In the genomic region with DNA sequence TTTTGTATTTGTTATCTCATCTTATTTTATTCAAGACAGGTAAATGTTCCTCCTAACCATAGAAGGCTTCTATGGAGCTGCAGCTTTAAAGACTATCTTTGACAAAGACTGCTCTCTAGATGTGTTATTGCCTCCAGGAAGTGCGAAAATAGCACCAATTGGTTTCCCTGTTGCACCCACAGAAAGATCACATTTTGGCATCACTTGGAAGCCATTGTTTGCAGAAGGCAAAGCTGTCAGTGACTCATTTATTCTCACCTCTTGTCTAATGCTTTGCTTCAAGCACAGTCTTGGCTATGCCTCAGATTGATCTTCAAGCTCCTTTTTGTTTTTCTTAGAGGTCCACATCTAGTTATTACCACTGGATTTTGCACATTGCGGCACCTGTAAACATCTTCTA, we compare ENCODE assay signal across 17 cellular contexts.
DNase-seq lines count a peak whose midpoint lies in the region; ATAC-seq, FAIRE-seq and TF ChIP-seq lines count a peak whose summit lies in the region.
"Had no signal": no experiment of that assay in that cellular context is flagged by ENCODE, and none has a peak within 500 bp of the region (broad histone marks: within the 10 kb centered on the region; RNA-seq: fewer than 3 reads in every experiment).

No MANE protein-coding gene starts in this region.

- H3K36me3 ChIP-seq in MM.1S (replicated peaks; ENCODE audit: insufficient read depth, low read length) (no peaks in the 10 kb centered on the region), H1 (ENCODE audit: control insufficient read depth in 2 of 4, insufficient read depth in 4 of 4, low read length in 3 of 4) (no peaks in the 10 kb centered on the region)

- no peak for TF ChIP-seq EP300 in H1 (IDR thresholded peaks at IDR 0.05; ENCODE audit: borderline replicate concordance in 1 of 2, low read depth in 2 of 2, low read length in 2 of 2)

- peak; percentile 53 for DNase-seq in Ammon's horn (ENCODE audit: low spot score)
- DNase-seq in MM.1S = peak; percentile 43
- no peak for DNase-seq in H1 (ENCODE audit: low read depth in 1 of 2, low spot score in 2 of 2)
- peak; percentile 21 for DNase-seq in mucosa of gallbladder (ENCODE audit: low spot score)
- DNase-seq in inferior parietal cortex (ENCODE audit: extremely low spot score) = no peak
- no peak for DNase-seq in globus pallidus (ENCODE audit: low spot score)
- DNase-seq: DMS79 treated with DMSO at 0.1 percent for 48 hours, NCI-H1092 treated with DMSO at 0.1 percent for 48 hours, NCI-H1694, SHP77 treated with DMSO at 0.1 percent for 48 hours had no signal

- no peaks in the 10 kb centered on the region for H3K9me3 ChIP-seq in MM.1S (replicated peaks; ENCODE audit: insufficient read depth, low read length)
- no peaks in the 10 kb centered on the region for H3K9me3 ChIP-seq in H1 (ENCODE audit: insufficient read depth in 2 of 2, low read depth in 1 of 2, low read length in 1 of 2)
- H3K9me3 ChIP-seq: A549 had no signal

- H3K56ac ChIP-seq in H1 (replicated peaks; ENCODE audit: insufficient read length, low read depth, low read length) = no peak overlapping the region

- no peak overlapping the region for H2BK5ac ChIP-seq in H1 (ENCODE audit: low read depth, low read length)

- POLR2A ChIA-PET in H1 (lab: Charles Lee; ENCODE audit: partially characterized antibody) = no interaction called here

- H3K4me3 ChIP-seq in MM.1S (ENCODE audit: low read length) = no peak overlapping the region
- no peak overlapping the region for H3K4me3 ChIP-seq in H1 (ENCODE audit: extremely low read depth in 1 of 4, insufficient read depth in 2 of 4, low read depth in 3 of 4, low read length in 4 of 4)
- H3K4me3 ChIP-seq: A549, K562 had no signal

- H3K4me2 ChIP-seq in MM.1S (ENCODE audit: low read depth, low read length) = peak overlapping the region; percentile 24; the same call in 1 of the 2 replicates
- H3K4me2 ChIP-seq in H1 (ENCODE audit: insufficient read depth in 1 of 2, low read depth in 2 of 2, low read length in 2 of 2) = no peak overlapping the region
- H3K4me2 ChIP-seq: A549 had no signal

- H3K4ac ChIP-seq in H1 (replicated peaks; ENCODE audit: insufficient read length, low read depth, low read length) = no peak overlapping the region

- H3K14ac ChIP-seq in H1 (ENCODE audit: insufficient read length) = no peak overlapping the region

- no peak for TF ChIP-seq POLR2A in H1 (IDR thresholded peaks at IDR 0.05; ENCODE audit: control extremely low read depth in 1 of 2, low read depth in 2 of 2, low read length in 2 of 2)

- H4K91ac ChIP-seq in H1 (replicated peaks; ENCODE audit: insufficient read length, low read length) = no peak overlapping the region

- H4K8ac ChIP-seq in H1 (ENCODE audit: extremely low read depth, insufficient read depth, low read length) = no peak overlapping the region

- no peaks in the 10 kb centered on the region for H3F3A ChIP-seq in MM.1S (ENCODE audit: insufficient read depth, low read length)

- WGBS in H1 (ENCODE audit: extremely low coverage in 1 of 2, insufficient coverage in 1 of 2, insufficient read length in 1 of 2, insufficient replicate concordance in 2 of 2, low coverage in 1 of 2, low lambda C conversion rate in 2 of 2, missing lambda C conversion rate in 1 of 2), 2 experiments = 92% methylated on average over 2 of the region's 2 CpGs; no CpG with 5 or more reads in 1 of the 2 experiments

- H3K79me2 ChIP-seq in MM.1S (ENCODE audit: low read length) = no peaks in the 10 kb centered on the region
- no peaks in the 10 kb centered on the region for H3K79me2 ChIP-seq in H1 (ENCODE audit: control insufficient read depth in 1 of 2, insufficient read depth in 2 of 2, low read length in 2 of 2)

- no peaks in the 10 kb centered on the region for H3K23me2 ChIP-seq in H1 (ENCODE audit: low read depth, low read length)

- H3K27me3 ChIP-seq in MM.1S (replicated peaks; ENCODE audit: insufficient read depth, low read length) (no peaks in the 10 kb centered on the region), H1 (replicated peaks in 1 of 4; ENCODE audit: control insufficient read depth in 3 of 4, extremely low read depth in 1 of 4, insufficient read depth in 3 of 4, low read length in 3 of 4) (no peaks in the 10 kb centered on the region)

- no peak overlapping the region for H3K23ac ChIP-seq in H1 (ENCODE audit: insufficient read length)

- H4K5ac ChIP-seq in H1 (ENCODE audit: insufficient read length, low read depth, low read length) = no peak overlapping the region

- ATAC-seq in HG02884 (IDR thresholded peaks at IDR 0.05; ENCODE audit: unreplicated experiment) = no peak
- ATAC-seq: A549, K562, Panc1 had no signal

- H2BK120ac ChIP-seq in H1 (replicated peaks; ENCODE audit: low read depth, low read length) = peak overlapping the region; percentile 6

- CTCF ChIA-PET in H1 (lab: Charles Lee; ENCODE audit: partially characterized antibody) = interaction anchor here (1.0 kb wide), 1 partner anchor 28 kb away, joined by 3 read pairs; no protein-coding TSS in a partner anchor

- H2BK15ac ChIP-seq in H1 (ENCODE audit: low read length) = no peak overlapping the region

- no peak overlapping the region for H3K18ac ChIP-seq in H1 (ENCODE audit: extremely low read depth, low read length)

- no peak overlapping the region for H2BK20ac ChIP-seq in H1 (ENCODE audit: low read length)

- H3K9me2 ChIP-seq in MM.1S (replicated peaks; ENCODE audit: insufficient read depth, low read length) = no peaks in the 10 kb centered on the region

- TF ChIP-seq CTCF in MM.1S (IDR thresholded peaks at IDR 0.05; ENCODE audit: low read length) (no peak), H1 (IDR thresholded peaks at IDR 0.05; ENCODE audit: control extremely low read depth in 1 of 3, insufficient read depth in 1 of 3, low read depth in 1 of 3, low read length in 3 of 3) (no peak)

- H2AFZ ChIP-seq in MM.1S (ENCODE audit: low read length) = no peak overlapping the region
- H2AFZ ChIP-seq in H1 (ENCODE audit: low read length) = no peak overlapping the region

- H3K9ac ChIP-seq in MM.1S (ENCODE audit: low read length) (no peak overlapping the region), H1 (replicated peaks in 1 of 4; ENCODE audit: extremely low read depth in 1 of 4, low read depth in 3 of 4, low read length in 3 of 4) (no peak overlapping the region)

- H3K79me1 ChIP-seq in H1 (ENCODE audit: low read depth, low read length) = no peaks in the 10 kb centered on the region

- no peak overlapping the region for H2BK12ac ChIP-seq in H1 (ENCODE audit: low read depth, low read length)

- no peak for TF ChIP-seq RAD21 in H1 (IDR thresholded peaks at IDR 0.05 in 1 of 2, conservative IDR thresholded peaks at IDR 0.05 in 1 of 2; ENCODE audit: low read depth in 2 of 2, low read length in 2 of 2)

- H3K27ac ChIP-seq in MM.1S (ENCODE audit: low read length) (no peak overlapping the region), H1 (ENCODE audit: low read depth, low read length) (no peak overlapping the region)
- H3K27ac ChIP-seq: A549 had no signal

- H2AK5ac ChIP-seq in H1 (ENCODE audit: low read depth, low read length) = no peak overlapping the region

- no peak for FAIRE-seq in H1 (lab: Jason Lieb, UNC)
- FAIRE-seq: A549, G401.6, GM12891, GM19239, K562 had no signal

- H3K4me1 ChIP-seq in MM.1S (ENCODE audit: low read length) (peaks cover 23% of the 10 kb centered on the region), H1 (replicated peaks in 1 of 4; ENCODE audit: control insufficient read depth in 3 of 4, insufficient read depth in 4 of 4, low read length in 3 of 4) (no peaks in the 10 kb centered on the region)
- H3K4me1 ChIP-seq: A549 had no signal

- H4K20me1 ChIP-seq in MM.1S (ENCODE audit: insufficient read depth, low read length) = no peaks in the 10 kb centered on the region
- no peaks in the 10 kb centered on the region for H4K20me1 ChIP-seq in H1 (replicated peaks in 1 of 2; ENCODE audit: control insufficient read depth in 1 of 2, insufficient read depth in 2 of 2, low read length in 2 of 2)

TF ChIP-seq in H1, 55 proteins besides CTCF, POLR2A, EP300 and RAD21:
- TF ChIP-seq, protein P1, sequence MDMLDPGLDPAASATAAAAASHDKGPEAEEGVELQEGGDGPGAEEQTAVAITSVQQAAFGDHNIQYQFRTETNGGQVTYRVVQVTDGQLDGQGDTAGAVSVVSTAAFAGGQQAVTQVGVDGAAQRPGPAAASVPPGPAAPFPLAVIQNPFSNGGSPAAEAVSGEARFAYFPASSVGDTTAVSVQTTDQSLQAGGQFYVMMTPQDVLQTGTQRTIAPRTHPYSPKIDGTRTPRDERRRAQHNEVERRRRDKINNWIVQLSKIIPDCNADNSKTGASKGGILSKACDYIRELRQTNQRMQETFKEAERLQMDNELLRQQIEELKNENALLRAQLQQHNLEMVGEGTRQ (IDR thresholded peaks at IDR 0.05; ENCODE audit: low read length) = no peak
- TF ChIP-seq CEBPB (IDR thresholded peaks at IDR 0.05; ENCODE audit: low read depth, low read length) = no peak
- TF ChIP-seq RFX5 (IDR thresholded peaks at IDR 0.05; ENCODE audit: borderline replicate concordance, low read depth, low read length) = no peak
- no peak for TF ChIP-seq KDM4A (IDR thresholded peaks at IDR 0.05; ENCODE audit: low read depth, low read length, severe bottlenecking)
- no peak for TF ChIP-seq RBBP5 (IDR thresholded peaks at IDR 0.05; ENCODE audit: borderline replicate concordance, low read depth, low read length)
- no peak for TF ChIP-seq CBX8 (IDR thresholded peaks at IDR 0.05; ENCODE audit: borderline replicate concordance, low read depth, low read length)
- no peak for TF ChIP-seq SIX5 (IDR thresholded peaks at IDR 0.05; ENCODE audit: low read depth, low read length)
- no peak for TF ChIP-seq TCF12 (IDR thresholded peaks at IDR 0.05; ENCODE audit: low read depth, low read length)
- no peak for TF ChIP-seq RNF2 (IDR thresholded peaks at IDR 0.05; ENCODE audit: borderline replicate concordance, low read depth, low read length, missing control alignments, poor library complexity, severe bottlenecking)
- TF ChIP-seq ZNF274 (IDR thresholded peaks at IDR 0.05; ENCODE audit: borderline replicate concordance, extremely low read depth, low read length) = no peak

Comparison
In these comparisons a context has a peak if more than half of its experiments do, and no peak if none do; other contexts are left out.
1. DNase-seq: peak in Ammon's horn (single experiment), MM.1S (single experiment) and mucosa of gallbladder (single experiment); none in H1 (0 of 2), inferior parietal cortex (single experiment) and globus pallidus (single experiment).